Comparison of ENCODE assay signal across 37 cellular contexts in genomic region chr2:42366411-42366810, GRCh38.
"Had no signal": no experiment of that assay in that cellular context is flagged by ENCODE, and none has a peak within 500 bp of the region (broad histone marks: within the 10 kb centered on the region; RNA-seq: fewer than 3 reads in every experiment).

No MANE protein-coding gene starts in this region.

- H3K27me3 ChIP-seq: adrenal gland, ascending aorta, cardiac muscle cell had no signal

- H3K27ac ChIP-seq: adrenal gland, ascending aorta, cardiac muscle cell had no signal

- H3K36me3 Mint-ChIP-seq: activated CD4-positive, alpha-beta memory T cell treated with anti-CD3 and anti-CD28 coated beads for 36 hours; activated naive CD4-positive, alpha-beta T cell treated with anti-CD3 and anti-CD28 coated beads, Interleukin-2, amount 50 U/mL, for 72 hours; activated naive CD8-positive, alpha-beta T cell treated with anti-CD3 and anti-CD28 coated beads for 36 hours; brain had no signal

- H3K9me3 Mint-ChIP-seq: activated B cell treated with CpG ODN at 0.5 μM for 24 hours; activated CD4-positive, alpha-beta memory T cell treated with anti-CD3 and anti-CD28 coated beads for 36 hours; activated CD4-positive, alpha-beta T cell treated with anti-CD3 and anti-CD28 coated beads, Interleukin-2, amount 10 ng/mL, durations not matched to agents 24 days and 14 days; activated CD8-positive, alpha-beta T cell treated with anti-CD3 and anti-CD28 coated beads for 36 hours; activated naive CD4-positive, alpha-beta T cell treated with anti-CD3 and anti-CD28 coated beads for 36 hours; activated naive CD4-positive, alpha-beta T cell treated with anti-CD3 and anti-CD28 coated beads, Interleukin-2, amount 50 U/mL, for 72 hours; activated naive CD8-positive, alpha-beta T cell treated with anti-CD3 and anti-CD28 coated beads for 36 hours; activated T-cell treated with anti-CD3 and anti-CD28 coated beads, Interleukin-2, amount 50 U/mL, for 4 hours; activated T-cell treated with anti-CD3 and anti-CD28 coated beads, Interleukin-2, amount 50 U/mL, for 72 hours; activated T-helper 1 cell treated with anti-CD3 and anti-CD28 coated beads, Interleukin-12 subunit alpha, Interleukin-12 subunit beta, Interleukin-2, Interleukin-4 antibody, amounts not matched to agents 30 ng/mL and 10 ng/mL and 1 ng/mL, durations not matched to agents 14 hours and 24 hours and 36 hours; activated T-helper 17 cell treated with anti-CD3 and anti-CD28 coated beads, Interleukin-2, amount 50 U/mL, for 72 hours; central memory CD8-positive, alpha-beta T cell; T-helper 1 cell treated with Interleukin-12 subunit alpha and Interleukin-12 subunit beta and Interleukin-4 antibody, amounts not matched to agents 30 μg/mL and 1 μg/mL, for 36 hours; T-helper 2 cell treated with Interferon-gamma antibody and Interleukin-4, amounts not matched to agents 5 μg/mL and 100 μg/mL, for 36 hours had no signal

- H3K4me3 Mint-ChIP-seq: activated B cell treated with CpG ODN at 0.5 μM for 24 hours; activated CD4-positive, alpha-beta memory T cell treated with anti-CD3 and anti-CD28 coated beads for 36 hours; activated CD4-positive, alpha-beta T cell treated with anti-CD3 and anti-CD28 coated beads, Interleukin-2, amount 10 ng/mL, durations not matched to agents 24 days and 14 days; activated CD8-positive, alpha-beta T cell treated with anti-CD3 and anti-CD28 coated beads for 36 hours; activated naive CD4-positive, alpha-beta T cell treated with anti-CD3 and anti-CD28 coated beads for 36 hours; activated naive CD8-positive, alpha-beta T cell treated with anti-CD3 and anti-CD28 coated beads for 36 hours; activated T-cell treated with anti-CD3 and anti-CD28 coated beads, Interleukin-2, amount 50 U/mL, for 4 hours; activated T-cell treated with anti-CD3 and anti-CD28 coated beads, Interleukin-2, amount 50 U/mL, for 72 hours; activated T-helper 1 cell treated with anti-CD3 and anti-CD28 coated beads, Interleukin-12 subunit alpha, Interleukin-12 subunit beta, Interleukin-2, Interleukin-4 antibody, amounts not matched to agents 30 ng/mL and 10 ng/mL and 1 ng/mL, durations not matched to agents 14 hours and 24 hours and 36 hours; activated T-helper 17 cell treated with anti-CD3 and anti-CD28 coated beads, Interleukin-2, amount 50 U/mL, for 72 hours; brain; central memory CD8-positive, alpha-beta T cell; T-helper 1 cell treated with Interleukin-12 subunit alpha and Interleukin-12 subunit beta and Interleukin-4 antibody, amounts not matched to agents 30 μg/mL and 1 μg/mL, for 36 hours; T-helper 2 cell treated with Interferon-gamma antibody and Interleukin-4, amounts not matched to agents 5 μg/mL and 100 μg/mL, for 36 hours had no signal

- H3K4me3 ChIP-seq: adrenal gland, ascending aorta, cardiac muscle cell had no signal

- DNase-seq: activated B cell treated with CpG ODN at 0.5 μM for 24 hours; activated CD4-positive, alpha-beta memory T cell treated with anti-CD3 and anti-CD28 coated beads for 36 hours; activated CD4-positive, alpha-beta T cell treated with anti-CD3 and anti-CD28 coated beads for 4 hours; activated CD4-positive, alpha-beta T cell treated with anti-CD3 and anti-CD28 coated beads, Interleukin-2, amount 10 ng/mL, durations not matched to agents 24 days and 14 days; activated CD4-positive, alpha-beta T cell treated with anti-CD3 and anti-CD28 coated beads, Interleukin-2, amount 50 U/mL, for 1 hour; activated CD4-positive, alpha-beta T cell treated with anti-CD3 and anti-CD28 coated beads, Interleukin-2, amount 50 U/mL, for 4 hours; activated CD4-positive, CD25-positive, alpha-beta regulatory T cell treated with anti-CD3 and anti-CD28 coated beads, Interleukin-2, amount 50 U/mL, for 72 hours; activated CD8-positive, alpha-beta memory T cell treated with anti-CD3 and anti-CD28 coated beads, Interleukin-2, amount 50 U/mL, for 4 hours; activated CD8-positive, alpha-beta T cell treated with anti-CD3 and anti-CD28 coated beads for 36 hours; activated effector memory CD4-positive, alpha-beta T cell treated with anti-CD3 and anti-CD28 coated beads, Interleukin-2, amount 50 U/mL, for 16 hours; activated gamma-delta T cell treated with Interleukin-2 at 50 U/mL for 16 hours; activated naive CD4-positive, alpha-beta T cell; activated naive CD4-positive, alpha-beta T cell treated with anti-CD3 and anti-CD28 coated beads for 36 hours; activated naive CD4-positive, alpha-beta T cell treated with anti-CD3 and anti-CD28 coated beads, Interleukin-2, amount 50 U/mL, for 16 hours; activated naive CD8-positive, alpha-beta T cell treated with anti-CD3 and anti-CD28 coated beads for 36 hours; activated T-cell treated with anti-CD3 and anti-CD28 coated beads for 4 hours; activated T-cell treated with anti-CD3 and anti-CD28 coated beads, Interleukin-2, amount 50 U/mL, for 1 hour; activated T-cell treated with anti-CD3 and anti-CD28 coated beads, Interleukin-2, amount 50 U/mL, for 4 hours; activated T-cell treated with anti-CD3 and anti-CD28 coated beads, Interleukin-2, amount 50 U/mL, for 72 hours; adrenal gland; amygdala; anterior cingulate cortex; caudate nucleus; T-helper 1 cell; T-helper 2 cell; T-helper 9 cell had no signal

- FAIRE-seq: bronchial epithelial cell, TTC549 had no signal

- H3K36me3 ChIP-seq: adrenal gland, ascending aorta, cardiac muscle cell had no signal

- H3K27ac Mint-ChIP-seq: activated B cell treated with CpG ODN at 0.5 μM for 24 hours; activated CD4-positive, alpha-beta memory T cell treated with anti-CD3 and anti-CD28 coated beads for 36 hours; activated CD4-positive, alpha-beta T cell treated with anti-CD3 and anti-CD28 coated beads, Interleukin-2, amount 10 ng/mL, durations not matched to agents 24 days and 14 days; activated CD8-positive, alpha-beta T cell treated with anti-CD3 and anti-CD28 coated beads for 36 hours; activated naive CD4-positive, alpha-beta T cell treated with anti-CD3 and anti-CD28 coated beads for 36 hours; activated naive CD8-positive, alpha-beta T cell treated with anti-CD3 and anti-CD28 coated beads for 36 hours; activated T-cell treated with anti-CD3 and anti-CD28 coated beads, Interleukin-2, amount 50 U/mL, for 72 hours; activated T-helper 1 cell treated with anti-CD3 and anti-CD28 coated beads, Interleukin-12 subunit alpha, Interleukin-12 subunit beta, Interleukin-2, Interleukin-4 antibody, amounts not matched to agents 30 ng/mL and 10 ng/mL and 1 ng/mL, durations not matched to agents 14 hours and 24 hours and 36 hours; activated T-helper 17 cell treated with anti-CD3 and anti-CD28 coated beads, Interleukin-2, amount 50 U/mL, for 72 hours; brain; T-helper 1 cell treated with Interleukin-12 subunit alpha and Interleukin-12 subunit beta and Interleukin-4 antibody, amounts not matched to agents 30 μg/mL and 1 μg/mL, for 36 hours; T-helper 2 cell treated with Interferon-gamma antibody and Interleukin-4, amounts not matched to agents 5 μg/mL and 100 μg/mL, for 36 hours had no signal

- H3K27me3 Mint-ChIP-seq: activated CD4-positive, alpha-beta memory T cell treated with anti-CD3 and anti-CD28 coated beads for 36 hours; activated CD8-positive, alpha-beta T cell treated with anti-CD3 and anti-CD28 coated beads for 36 hours; activated naive CD8-positive, alpha-beta T cell treated with anti-CD3 and anti-CD28 coated beads for 36 hours; central memory CD8-positive, alpha-beta T cell had no signal

- ATAC-seq: activated CD8-positive, alpha-beta T cell treated with anti-CD3 and anti-CD28 coated beads for 36 hours; activated naive CD4-positive, alpha-beta T cell treated with anti-CD3 and anti-CD28 coated beads, Interleukin-2, amount 50 U/mL, for 72 hours; activated T-cell treated with anti-CD3 and anti-CD28 coated beads, Interleukin-2, amount 50 U/mL, for 4 hours; activated T-cell treated with anti-CD3 and anti-CD28 coated beads, Interleukin-2, amount 50 U/mL, for 72 hours; activated T-helper 17 cell treated with anti-CD3 and anti-CD28 coated beads, Interleukin-2, amount 50 U/mL, for 72 hours had no signal

- H3K9me3 ChIP-seq: adrenal gland, ascending aorta had no signal
